Comparison of ENCODE assay signal across 9 cellular contexts in genomic region chr7:43640679-43641078, GRCh38. TPM values are rescaled to one million over a fixed set of nuclear protein-coding genes. Genes with fewer than 3 reads are reported as not detected.
DNase-seq lines count a peak whose midpoint lies in the region; ATAC-seq and TF ChIP-seq lines count a peak whose summit lies in the region.
"Had no signal": no experiment of that assay in that cellular context is flagged by ENCODE, and none has a peak within 500 bp of the region (broad histone marks: within the 10 kb centered on the region; RNA-seq: fewer than 3 reads in every experiment).

No MANE protein-coding gene starts in this region.

- peak overlapping the region; percentile 45 for H3K27ac ChIP-seq in GM23338 (ENCODE audit: low read depth)
- H3K27ac ChIP-seq in WERI-Rb-1: peak overlapping the region; percentile 73
- peak overlapping the region; percentile 65 to 86 (median 80) for H3K27ac ChIP-seq in gastroesophageal sphincter
- peak overlapping the region; percentile 15 to 83 (median 52) for H3K27ac ChIP-seq in sigmoid colon

- H3K4me3 ChIP-seq in GM23338 (no peak overlapping the region), WERI-Rb-1 (ENCODE audit: low read depth, low read length) (no peak overlapping the region), gastroesophageal sphincter (no peak overlapping the region), sigmoid colon (no peak overlapping the region)

- H3F3A ChIP-seq in GM23338 (replicated peaks; ENCODE audit: low read depth): no peaks in the 10 kb centered on the region

- H3K4me1 Mint-ChIP-seq in GM23338: peaks cover 2% of the 10 kb centered on the region

- DNase-seq in GM23338 (ENCODE audit: low spot score) (no peak), WERI-Rb-1 (no peak), sigmoid colon (no peak), T1000 (lab: John Stamatoyannopoulos, UW) (no peak), iPS-NIHi11 (ENCODE audit: low spot score) (no peak)
- DNase-seq: stimulated activated naive CD8-positive, alpha-beta T cell treated with anti-CD3 and anti-CD28 coated beads, Interleukin-15, Interleukin-2, amounts not matched to agents 100 U/mL and 50 U/mL, for 24 hours had no signal

- no peak overlapping the region for H3K4me3 Mint-ChIP-seq in GM23338

- peaks cover 21% of the 10 kb centered on the region for H3K79me2 ChIP-seq in GM23338 (replicated peaks; ENCODE audit: insufficient read depth)

- H3K27me3 ChIP-seq in GM23338 (ENCODE audit: insufficient read depth): no peaks in the 10 kb centered on the region
- no peaks in the 10 kb centered on the region for H3K27me3 ChIP-seq in WERI-Rb-1 (ENCODE audit: insufficient read depth, low read depth, severe bottlenecking)
- no peaks in the 10 kb centered on the region for H3K27me3 ChIP-seq in gastroesophageal sphincter
- no peaks in the 10 kb centered on the region for H3K27me3 ChIP-seq in sigmoid colon

- H3K9me3 ChIP-seq in WERI-Rb-1 (ENCODE audit: severe bottlenecking) (no peaks in the 10 kb centered on the region), gastroesophageal sphincter (no peaks in the 10 kb centered on the region), sigmoid colon (no peaks in the 10 kb centered on the region)

- no peaks in the 10 kb centered on the region; the same call in 1 of the 2 replicates for H4K20me1 ChIP-seq in GM23338 (replicated peaks; ENCODE audit: insufficient read depth)

- no peak overlapping the region for H2AFZ ChIP-seq in GM23338

- no peaks in the 10 kb centered on the region for H3K4me1 ChIP-seq in GM23338 (ENCODE audit: insufficient read depth)
- H3K4me1 ChIP-seq in gastroesophageal sphincter: peaks cover 3 to 40% (median 14%) of the 10 kb centered on the region in 3 donors
- peaks cover 0 to 25% (median 23%) of the 10 kb centered on the region in 4 donors for H3K4me1 ChIP-seq in sigmoid colon

- H3K27ac Mint-ChIP-seq in GM23338: no peak overlapping the region

- H3K36me3 ChIP-seq in GM23338 (ENCODE audit: insufficient read depth): peaks cover 22% of the 10 kb centered on the region
- peaks cover 31% of the 10 kb centered on the region for H3K36me3 ChIP-seq in WERI-Rb-1
- peaks cover 0 to 55% of the 10 kb centered on the region in 2 donors for H3K36me3 ChIP-seq in gastroesophageal sphincter
- peaks cover 3 to 37% (median 6%) of the 10 kb centered on the region in 4 donors for H3K36me3 ChIP-seq in sigmoid colon

- H3K36me3 Mint-ChIP-seq in GM23338 (ENCODE audit: low read depth): peaks cover 83% of the 10 kb centered on the region

- H3K4me2 ChIP-seq in GM23338: no peak overlapping the region

- no peaks in the 10 kb centered on the region for H3K27me3 Mint-ChIP-seq in GM23338 (ENCODE audit: insufficient read depth, low read depth, poor library complexity)

- H3K9me3 Mint-ChIP-seq in GM23338: no peaks in the 10 kb centered on the region; the same call in 2 of the 3 replicates

- no peaks in the 10 kb centered on the region for H3K9me2 ChIP-seq in GM23338 (ENCODE audit: insufficient read depth)

- WGBS in gastroesophageal sphincter (ENCODE audit: low coverage in 1 of 2), 2 donors: 100% methylated on average over 3 of the region's 3 CpGs; no CpG with 5 or more reads in 1 of the 2 donors
- WGBS in sigmoid colon, 2 donors: 97 to 98% methylated on average over 3 of the region's 3 CpGs

- TF ChIP-seq CTCF in GM23338 (conservative IDR thresholded peaks at IDR 0.05; ENCODE audit: low read depth in 2 of 2): no peak
- no peak for TF ChIP-seq CTCF in WERI-Rb-1 (IDR thresholded peaks at IDR 0.05; ENCODE audit: low read depth, low read length)
- TF ChIP-seq CTCF in gastroesophageal sphincter (IDR thresholded peaks at IDR 0.05): no peak
- TF ChIP-seq CTCF in sigmoid colon (IDR thresholded peaks at IDR 0.05): no peak

- ATAC-seq in GM23338 (no peak), gastroesophageal sphincter (no peak), GM21529 (IDR thresholded peaks at IDR 0.05; ENCODE audit: unreplicated experiment) (no peak), GM18867 (IDR thresholded peaks at IDR 0.05; ENCODE audit: unreplicated experiment) (no peak)
- ATAC-seq: stimulated activated naive CD8-positive, alpha-beta T cell treated with anti-CD3 and anti-CD28 coated beads, Interleukin-15, Interleukin-2, amounts not matched to agents 100 U/mL and 50 U/mL, for 24 hours had no signal

- TF ChIP-seq POLR2A in gastroesophageal sphincter (IDR thresholded peaks at IDR 0.05) (no peak), sigmoid colon (IDR thresholded peaks at IDR 0.05) (no peak)

- TF ChIP-seq EP300 in gastroesophageal sphincter (IDR thresholded peaks at IDR 0.05) (no peak), sigmoid colon (IDR thresholded peaks at IDR 0.05) (no peak)

- intact Hi-C loops in sigmoid colon (cut with DNase I): no loop called here

TF ChIP-seq in GM23338, 12 proteins besides CTCF, POLR2A, EP300 and RAD21:
- TF ChIP-seq JUNB (IDR thresholded peaks at IDR 0.05; ENCODE audit: unreplicated experiment): no peak
- TF ChIP-seq NANOG (IDR thresholded peaks at IDR 0.05; ENCODE audit: borderline replicate concordance): no peak

RNA-seq across cellular contexts. Expression of gene STK17A, which starts 57.8 kb away (rescaled TPM):
- 21.8 and 28.0 TPM in 2 replicates for total RNA-seq in GM23338 (2014; rRNA removed; shearing (Covaris generic))
- polyA plus RNA-seq in GM23338 (2016; fragmentation: Nextera tagmentation; extraction: Ambion mirVana) (19.0 and 21.2 TPM in 2 replicates), sigmoid colon (10 to 100 TPM; 16.8 to 29.6 (median 26.6) TPM)
- total RNA-seq in gastroesophageal sphincter (10 to 100 TPM; 14.6 to 31.5 (median 27.3) TPM), sigmoid colon (10 to 100 TPM in 3 of 4 donors, 1 to 10 TPM in 1; 9.3 to 22.3 (median 11.9) TPM)
